In genomic region chr5:163506726-163507125, GRCh38 we compare ENCODE assay signal across 8 cellular contexts. TPM values are rescaled to one million over a fixed set of nuclear protein-coding genes. Genes with fewer than 3 reads are reported as not detected.
A peak's percentile ranks its signal among the peaks of the same experiment; 100 is the strongest.
DNase-seq lines count a peak whose midpoint lies in the region; ATAC-seq and TF ChIP-seq lines count a peak whose summit lies in the region.

No MANE protein-coding gene starts in this region.

- POLR2A ChIA-PET in activated CD4-positive, alpha-beta T cell treated with anti-CD3 and anti-CD28 coated beads for 36 hours (lab: Charles Lee): interaction anchor here (0.6 to 5.1 kb wide), 4 partner anchors 46 to 68 kb away, joined by 3 to 121 read pairs (median 4); partner anchors contain the start of genes HMMR and NUDCD2

- TF ChIP-seq CTCF in RWPE2 (IDR thresholded peaks at IDR 0.05; ENCODE audit: poor library complexity, severe bottlenecking): no peak
- TF ChIP-seq CTCF in epithelial cell of proximal tubule (conservative IDR thresholded peaks at IDR 0.05; ENCODE audit: low read depth, low read length): no peak

- no peak overlapping the region for H3K23ac ChIP-seq in trophoblast cell (ENCODE audit: low read length)

- no peaks in the 10 kb centered on the region for H3K27me3 Mint-ChIP-seq in activated CD4-positive, alpha-beta T cell treated with anti-CD3 and anti-CD28 coated beads for 36 hours

- H3K4me1 Mint-ChIP-seq in activated CD4-positive, alpha-beta T cell treated with anti-CD3 and anti-CD28 coated beads for 36 hours: peaks cover 44% of the 10 kb centered on the region

- H2AK5ac ChIP-seq in trophoblast cell (ENCODE audit: low read length): no peak overlapping the region

- WGBS in trophoblast cell (ENCODE audit: extremely low coverage, insufficient coverage, insufficient read length): no CpG with 5 or more reads among the region's 8 CpGs

- ATAC-seq in activated CD4-positive, alpha-beta T cell treated with anti-CD3 and anti-CD28 coated beads for 36 hours: peak; percentile 50
- ATAC-seq in RWPE2 (ENCODE audit: low read depth): 0 out of 3 replicates have a peak, but pooled peaks have one; percentile 4
- ATAC-seq in HG03342 (IDR thresholded peaks at IDR 0.05; ENCODE audit: unreplicated experiment): no peak

- H2BK120ac ChIP-seq in trophoblast cell (ENCODE audit: insufficient read depth, low read length, poor library complexity): no peak overlapping the region

- no peak overlapping the region for H4K12ac ChIP-seq in trophoblast cell (ENCODE audit: low read depth, low read length)

- H3K79me1 ChIP-seq in trophoblast cell (ENCODE audit: low read length): peaks cover 7% of the 10 kb centered on the region

- CTCF ChIA-PET in activated CD4-positive, alpha-beta T cell treated with anti-CD3 and anti-CD28 coated beads for 36 hours (lab: Charles Lee): interaction anchor here (1.0 to 1.7 kb wide), 3 partner anchors 9 to 67 kb away, joined by 4 to 15 read pairs (median 6); partner anchors contain the start of genes HMMR and NUDCD2

- H3K27ac ChIP-seq in RWPE2 (ENCODE audit: poor library complexity, severe bottlenecking): peak overlapping the region; percentile 87
- no peak overlapping the region for H3K27ac ChIP-seq in trophoblast cell (ENCODE audit: low read depth, low read length)

- H4K91ac ChIP-seq in trophoblast cell (ENCODE audit: low read depth, low read length): no peak overlapping the region

- H3K36me3 Mint-ChIP-seq in activated CD4-positive, alpha-beta T cell treated with anti-CD3 and anti-CD28 coated beads for 36 hours (ENCODE audit: low read depth): peaks cover 11% of the 10 kb centered on the region

- H3K79me2 ChIP-seq in trophoblast cell (ENCODE audit: control insufficient read depth, insufficient read depth, low read length, poor library complexity): peaks cover 7% of the 10 kb centered on the region

- H3K9me3 ChIP-seq in RWPE2 (ENCODE audit: severe bottlenecking) (no peaks in the 10 kb centered on the region), trophoblast cell (ENCODE audit: insufficient read depth, low read depth, low read length) (no peaks in the 10 kb centered on the region)

- no peak overlapping the region for H4K8ac ChIP-seq in trophoblast cell (ENCODE audit: low read depth, low read length)

- H3K27me3 ChIP-seq in RWPE2 (ENCODE audit: insufficient read depth, poor library complexity, severe bottlenecking): no peaks in the 10 kb centered on the region
- H3K27me3 ChIP-seq in trophoblast cell (ENCODE audit: insufficient read depth, low read length): no peaks in the 10 kb centered on the region

- H3K9ac ChIP-seq in trophoblast cell (ENCODE audit: low read length): no peak overlapping the region

- intact Hi-C loops in activated CD4-positive, alpha-beta T cell treated with anti-CD3 and anti-CD28 coated beads for 36 hours (cut with DNase I, micrococcal nuclease): loop anchor here (1.0 to 10.0 kb wide), 3 partner anchors 46 to 1962 kb away; partner anchors contain the start of genes CCNG1 (in 1 of the 2), GABRB2 (in 1 of the 2), HMMR (in 1 of the 2) and NUDCD2 (in 1 of the 2)

- H3K4me1 ChIP-seq in RWPE2 (ENCODE audit: insufficient read depth, poor library complexity, severe bottlenecking): peaks cover 31% of the 10 kb centered on the region
- H3K4me1 ChIP-seq in trophoblast cell (ENCODE audit: control insufficient read depth in 1 of 2, insufficient read depth in 2 of 2, low read length in 2 of 2): peaks cover 0 to 3% of the 10 kb centered on the region in 2 experiments

- no peak overlapping the region for H3K14ac ChIP-seq in trophoblast cell (ENCODE audit: low read length)

- H3K18ac ChIP-seq in trophoblast cell (ENCODE audit: low read length): no peak overlapping the region

- H3K36me3 ChIP-seq in RWPE2 (ENCODE audit: low read depth): peaks cover 3% of the 10 kb centered on the region
- peaks cover 1 to 5% of the 10 kb centered on the region in 2 experiments for H3K36me3 ChIP-seq in trophoblast cell (ENCODE audit: control insufficient read depth in 1 of 2, insufficient read depth in 2 of 2, low read length in 2 of 2)

- no peak overlapping the region for H2BK5ac ChIP-seq in trophoblast cell (ENCODE audit: low read depth, low read length, poor library complexity)

- no peak overlapping the region for H2BK12ac ChIP-seq in trophoblast cell (ENCODE audit: low read length)

- peak overlapping the region; percentile 70 for H3K4me2 ChIP-seq in trophoblast cell (ENCODE audit: low read length)

- H2AFZ ChIP-seq in trophoblast cell (ENCODE audit: insufficient read depth, low read length, poor library complexity): no peak overlapping the region

- peak overlapping the region; percentile 81 for H3K4me3 Mint-ChIP-seq in activated CD4-positive, alpha-beta T cell treated with anti-CD3 and anti-CD28 coated beads for 36 hours

- peak; percentile 41 for DNase-seq in activated CD4-positive, alpha-beta T cell treated with anti-CD3 and anti-CD28 coated beads for 36 hours
- DNase-seq in activated CD4-positive, alpha-beta T cell treated with anti-CD3 and anti-CD28 coated beads, Interleukin-2, amount 50 U/mL, for 4 hours: no peak
- DNase-seq in RWPE2 (ENCODE audit: low spot score) (no peak), epithelial cell of proximal tubule (ENCODE audit: low read depth) (no peak), trophoblast cell (peak in 1 of 2 donors; percentile 15), MV-4-11 (lab: John Stamatoyannopoulos, UW) (no peak), NCI-H146 treated with DMSO at 0.1 percent for 48 hours (lab: John Stamatoyannopoulos, UW; ENCODE audit: unreplicated experiment) (no peak)

- H3K4ac ChIP-seq in trophoblast cell (ENCODE audit: low read depth, low read length): peak overlapping the region; percentile 86

- H3K9me3 Mint-ChIP-seq in activated CD4-positive, alpha-beta T cell treated with anti-CD3 and anti-CD28 coated beads for 36 hours (ENCODE audit: low read depth): no peaks in the 10 kb centered on the region

- H3K4me3 ChIP-seq in RWPE2 (ENCODE audit: severe bottlenecking) (peak overlapping the region; percentile 69), epithelial cell of proximal tubule (ENCODE audit: low read depth, low read length) (peak overlapping the region; percentile 69), trophoblast cell (ENCODE audit: low read depth, low read length) (no peak overlapping the region)

- H3K27ac Mint-ChIP-seq in activated CD4-positive, alpha-beta T cell treated with anti-CD3 and anti-CD28 coated beads for 36 hours: peak overlapping the region; percentile 98

RNA-seq across cellular contexts. Expression of gene MAT2B, which starts 1.3 kb away (rescaled TPM):
- 100 to 1,000 TPM in 1 of 2 experiments, 10 to 100 TPM in 1; 89.0 to 103 TPM for total RNA-seq in activated CD4-positive, alpha-beta T cell treated with anti-CD3 and anti-CD28 coated beads for 36 hours
- 46.3 and 64.7 TPM in 2 replicates for total RNA-seq in epithelial cell of proximal tubule
- 21.8 TPM in 2 replicates for polyA plus RNA-seq in trophoblast cell (2013)

RNA-seq across cellular contexts. Expression of gene HMMR, which starts 46.3 kb away (rescaled TPM):
- total RNA-seq in activated CD4-positive, alpha-beta T cell treated with anti-CD3 and anti-CD28 coated beads for 36 hours: 100 to 1,000 TPM in 1 of 2 experiments, 10 to 100 TPM in 1; 94.1 to 102 TPM
- 19.5 and 54.4 TPM in 2 replicates for total RNA-seq in epithelial cell of proximal tubule
- 33.1 and 37.3 TPM in 2 replicates for polyA plus RNA-seq in trophoblast cell (2013)

RNA-seq across cellular contexts. Expression of gene NUDCD2, which starts 46.8 kb away (rescaled TPM):
- 10 to 100 TPM; 37.8 to 51.3 TPM for total RNA-seq in activated CD4-positive, alpha-beta T cell treated with anti-CD3 and anti-CD28 coated beads for 36 hours
- total RNA-seq in epithelial cell of proximal tubule: 4.6 and 11.1 TPM in 2 replicates
- 10.6 and 11.6 TPM in 2 replicates for polyA plus RNA-seq in trophoblast cell (2013)
